In the genomic region with DNA sequence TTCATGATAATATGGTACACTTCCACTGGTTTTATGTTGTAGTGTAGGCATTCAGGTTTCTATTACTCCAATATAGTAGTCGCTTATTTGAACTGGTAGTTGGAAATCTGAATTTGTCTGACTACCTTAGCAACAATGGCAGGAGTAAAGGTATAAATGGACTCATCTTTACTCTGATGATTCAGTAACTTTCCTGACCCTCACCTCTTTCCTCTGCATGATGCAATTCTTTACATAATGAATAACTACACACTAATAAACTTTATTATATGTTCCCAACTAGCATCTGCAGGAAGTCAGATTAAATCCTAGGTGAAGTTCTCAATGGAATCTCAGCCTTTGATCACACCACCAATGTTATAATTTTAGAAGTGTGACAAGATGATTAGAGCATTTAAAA, we compare ENCODE assay signal across 20 cellular contexts.
DNase-seq lines count a peak whose midpoint lies in the region; ATAC-seq, FAIRE-seq and TF ChIP-seq lines count a peak whose summit lies in the region.
"Had no signal": no experiment of that assay in that cellular context is flagged by ENCODE, and none has a peak within 500 bp of the region (broad histone marks: within the 10 kb centered on the region; RNA-seq: fewer than 3 reads in every experiment).

No MANE protein-coding gene starts in this region.

- ATAC-seq in IMR-90 (ENCODE audit: low read depth) = no peak
- no peak for ATAC-seq in HG02973 (IDR thresholded peaks at IDR 0.05; ENCODE audit: unreplicated experiment)
- no peak for ATAC-seq in stimulated activated naive CD8-positive, alpha-beta T cell treated with anti-CD3 and anti-CD28 coated beads, Interleukin-15, amount 100 ng/mL, for 72 hours

- no peak overlapping the region for H2AFZ ChIP-seq in IMR-90 (replicated peaks; ENCODE audit: low read length, poor library complexity)

- in situ Hi-C loops in IMR-90 (cut with MboI; ENCODE audit: low sequenced_read_pairs) = no loop called here

- no peak overlapping the region for H3K56ac ChIP-seq in IMR-90 (ENCODE audit: extremely low read depth, insufficient read depth, low read length)

- H3K27ac Mint-ChIP-seq in stimulated activated naive CD8-positive, alpha-beta T cell treated with anti-CD3 and anti-CD28 coated beads, Interleukin-15, amount 100 ng/mL, for 72 hours = no peak overlapping the region

- H4K5ac ChIP-seq in IMR-90 (ENCODE audit: low read depth, low read length) = no peak overlapping the region

- no peak overlapping the region for H3K18ac ChIP-seq in IMR-90 (ENCODE audit: low read depth, low read length)

- no peaks in the 10 kb centered on the region for H3K36me3 ChIP-seq in IMR-90 (ENCODE audit: control insufficient read depth, insufficient read depth, low read length)
- H3K36me3 ChIP-seq: Peyer's patch had no signal

- no peaks in the 10 kb centered on the region for H3K9me3 ChIP-seq in IMR-90 (ENCODE audit: control insufficient read depth, insufficient read depth, low read length)
- H3K9me3 ChIP-seq: Peyer's patch had no signal

- H2BK120ac ChIP-seq in IMR-90 (ENCODE audit: low read depth, low read length) = no peak overlapping the region

- no peak for TF ChIP-seq POLR2A in IMR-90 (IDR thresholded peaks at IDR 0.05; ENCODE audit: low read depth, low read length)

- no peak overlapping the region for H4K91ac ChIP-seq in IMR-90 (ENCODE audit: insufficient read depth, low read depth, low read length)

- dilution Hi-C loops in IMR-90 (cut with HindIII; ENCODE audit: low sequenced_read_pairs, unreplicated experiment) = no loop called here

- peaks cover 5 to 7% of the 10 kb centered on the region in 2 donors for H3K9me3 Mint-ChIP-seq in stimulated activated naive CD8-positive, alpha-beta T cell treated with anti-CD3 and anti-CD28 coated beads, Interleukin-15, amount 100 ng/mL, for 72 hours

- H3K9ac ChIP-seq in IMR-90 (ENCODE audit: low read depth, low read length) = no peak overlapping the region

- no peak overlapping the region for H3K4me3 Mint-ChIP-seq in stimulated activated naive CD8-positive, alpha-beta T cell treated with anti-CD3 and anti-CD28 coated beads, Interleukin-15, amount 100 ng/mL, for 72 hours

- H3K9me1 ChIP-seq in IMR-90 (ENCODE audit: insufficient read depth, low read length) = peaks cover 11% of the 10 kb centered on the region

- H2AK9ac ChIP-seq in IMR-90 (replicated peaks; ENCODE audit: low read depth, low read length, poor library complexity) = no peak overlapping the region

- H3K23ac ChIP-seq in IMR-90 (ENCODE audit: low read depth, low read length) = no peak overlapping the region

- CTCF ChIA-PET in IMR-90 (lab: Yijun Ruan, JAX) = no interaction called here

- H3K4me1 Mint-ChIP-seq in stimulated activated naive CD8-positive, alpha-beta T cell treated with anti-CD3 and anti-CD28 coated beads, Interleukin-15, amount 100 ng/mL, for 72 hours = no peaks in the 10 kb centered on the region

- POLR2A ChIA-PET in IMR-90 (lab: Charles Lee; ENCODE audit: unreplicated experiment) = no interaction called here

- no peak overlapping the region for H2AK5ac ChIP-seq in IMR-90 (ENCODE audit: low read depth, low read length)

- H2BK15ac ChIP-seq in IMR-90 (ENCODE audit: low read depth, low read length) = no peak overlapping the region

- FAIRE-seq in RCC 7860 (lab: Jason Lieb, UNC) = no peak
- FAIRE-seq: D721Med, GM12892, GM18507 had no signal

- no peaks in the 10 kb centered on the region for H3K27me3 ChIP-seq in IMR-90 (ENCODE audit: control insufficient read depth, insufficient read depth, low read length)
- H3K27me3 ChIP-seq: Peyer's patch had no signal

- no peak for DNase-seq in IMR-90
- peak; percentile 7 for DNase-seq in RCC 7860 (ENCODE audit: low spot score)
- DNase-seq in fibroblast of villous mesenchyme (ENCODE audit: low read depth) = peak; percentile 31
- DNase-seq in GF-D8 (lab: John Stamatoyannopoulos, UW) = no peak
- DNase-seq in ecto neural progenitor cell (ENCODE audit: low spot score) = no peak
- DNase-seq in stimulated activated naive CD8-positive, alpha-beta T cell treated with anti-CD3 and anti-CD28 coated beads, Interleukin-15, amount 100 ng/mL, for 72 hours = no peak
- DNase-seq: ACHN, GOT3, Kasumi-1, NCI-H187, NCI-H2227 treated with DMSO at 0.1 percent for 48 hours, NCI-H510A treated with DMSO at 0.1 percent for 48 hours, Peyer's patch, SHP77 had no signal

- H3K4ac ChIP-seq in IMR-90 (ENCODE audit: low read depth, low read length) = no peak overlapping the region

- intact Hi-C loops in IMR-90 (cut with micrococcal nuclease) = no loop called here

- H3K27me3 Mint-ChIP-seq in stimulated activated naive CD8-positive, alpha-beta T cell treated with anti-CD3 and anti-CD28 coated beads, Interleukin-15, amount 100 ng/mL, for 72 hours = no peaks in the 10 kb centered on the region

- no peak overlapping the region for H3K27ac ChIP-seq in IMR-90 (ENCODE audit: insufficient read depth, low read length)
- H3K27ac ChIP-seq: C4-2B, SK-N-MC had no signal

- H4K20me1 ChIP-seq in IMR-90 (ENCODE audit: insufficient read depth, low read length) = no peaks in the 10 kb centered on the region

- WGBS in IMR-90 (ENCODE audit: extremely low coverage in 2 of 2, insufficient read length in 1 of 2), 2 experiments = no CpG with 5 or more reads among the region's 1 CpG

- H2BK5ac ChIP-seq in IMR-90 (ENCODE audit: low read depth, low read length, poor library complexity, severe bottlenecking) = no peak overlapping the region

- H2BK20ac ChIP-seq in IMR-90 (ENCODE audit: low read depth, low read length) = no peak overlapping the region

- H3K4me3 ChIP-seq in IMR-90 (ENCODE audit: insufficient read depth, low read depth, low read length) (no peak overlapping the region), fibroblast of villous mesenchyme (ENCODE audit: low read depth, low read length) (no peak overlapping the region)
- H3K4me3 ChIP-seq: Peyer's patch, SK-N-MC had no signal

- no peak overlapping the region for H3K14ac ChIP-seq in IMR-90 (replicated peaks; ENCODE audit: low read depth, low read length)

- no peak overlapping the region for H3K4me2 ChIP-seq in IMR-90 (ENCODE audit: low read depth, low read length)

- H3K79me1 ChIP-seq in IMR-90 (ENCODE audit: low read depth in 1 of 2, low read length in 2 of 2) = no peaks in the 10 kb centered on the region

- TF ChIP-seq RAD21 in IMR-90 (IDR thresholded peaks at IDR 0.05; ENCODE audit: low read length) = no peak

- BruUV-seq in IMR-90 (replicated peaks; lab: Mats Ljungman, UMichigan) = no TSS peak

- H4K8ac ChIP-seq in IMR-90 (ENCODE audit: low read depth in 2 of 2, low read length in 2 of 2) = no peak overlapping the region

- H3K4me1 ChIP-seq in IMR-90 (ENCODE audit: control insufficient read depth, insufficient read depth, low read length) = peaks cover 8% of the 10 kb centered on the region

- TF ChIP-seq CTCF in IMR-90 (conservative IDR thresholded peaks at IDR 0.05; ENCODE audit: low read depth, low read length) (no peak), fibroblast of villous mesenchyme (IDR thresholded peaks at IDR 0.05; ENCODE audit: insufficient read depth, low read depth, low read length) (no peak)

TF ChIP-seq in IMR-90, 13 proteins besides CTCF, POLR2A, EP300 and RAD21:
- no peak for TF ChIP-seq NFE2L2 (IDR thresholded peaks at IDR 0.05; ENCODE audit: low read depth, low read length)
- TF ChIP-seq CEBPB (IDR thresholded peaks at IDR 0.05; ENCODE audit: low read depth, low read length) = peak; percentile 33; the same call in 1 of the 2 replicates

Comparison
In these comparisons a context has a peak if more than half of its experiments do, and no peak if none do; other contexts are left out.
1. DNase-seq: peak in RCC 7860 (single experiment) and fibroblast of villous mesenchyme (single experiment); none in IMR-90 (single experiment), GF-D8 (single experiment), ecto neural progenitor cell (single experiment) and stimulated activated naive CD8-positive, alpha-beta T cell treated with anti-CD3 and anti-CD28 coated beads, Interleukin-15, amount 100 ng/mL, for 72 hours (0 of 2).